ENCODE assay signal across 2 cellular contexts in the genomic region with DNA sequence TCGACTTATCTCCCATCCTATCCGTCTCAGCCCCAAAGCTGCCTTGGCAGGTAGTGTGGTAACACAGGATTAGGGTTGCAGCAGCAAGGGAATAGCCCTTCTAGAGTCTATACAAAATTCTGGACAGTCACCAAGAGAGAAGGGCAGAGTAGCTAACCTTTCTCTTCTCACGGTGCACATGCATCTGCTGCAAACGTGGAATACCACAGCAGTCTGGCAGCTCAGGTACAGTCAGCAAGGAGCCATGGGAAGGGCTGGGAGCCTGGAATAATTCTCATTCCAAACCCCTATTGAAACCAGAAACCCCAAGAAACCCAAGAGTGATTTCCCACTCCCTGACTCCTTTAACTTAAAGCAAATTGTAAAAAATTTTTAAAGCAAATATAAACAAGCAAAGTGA.
TF ChIP-seq lines count a peak whose summit lies in the region.

No MANE protein-coding gene starts in this region.

TF ChIP-seq in GM23338, 12 proteins besides CTCF, POLR2A, EP300 and RAD21 (continued from another document):
- TF ChIP-seq, protein P1, sequence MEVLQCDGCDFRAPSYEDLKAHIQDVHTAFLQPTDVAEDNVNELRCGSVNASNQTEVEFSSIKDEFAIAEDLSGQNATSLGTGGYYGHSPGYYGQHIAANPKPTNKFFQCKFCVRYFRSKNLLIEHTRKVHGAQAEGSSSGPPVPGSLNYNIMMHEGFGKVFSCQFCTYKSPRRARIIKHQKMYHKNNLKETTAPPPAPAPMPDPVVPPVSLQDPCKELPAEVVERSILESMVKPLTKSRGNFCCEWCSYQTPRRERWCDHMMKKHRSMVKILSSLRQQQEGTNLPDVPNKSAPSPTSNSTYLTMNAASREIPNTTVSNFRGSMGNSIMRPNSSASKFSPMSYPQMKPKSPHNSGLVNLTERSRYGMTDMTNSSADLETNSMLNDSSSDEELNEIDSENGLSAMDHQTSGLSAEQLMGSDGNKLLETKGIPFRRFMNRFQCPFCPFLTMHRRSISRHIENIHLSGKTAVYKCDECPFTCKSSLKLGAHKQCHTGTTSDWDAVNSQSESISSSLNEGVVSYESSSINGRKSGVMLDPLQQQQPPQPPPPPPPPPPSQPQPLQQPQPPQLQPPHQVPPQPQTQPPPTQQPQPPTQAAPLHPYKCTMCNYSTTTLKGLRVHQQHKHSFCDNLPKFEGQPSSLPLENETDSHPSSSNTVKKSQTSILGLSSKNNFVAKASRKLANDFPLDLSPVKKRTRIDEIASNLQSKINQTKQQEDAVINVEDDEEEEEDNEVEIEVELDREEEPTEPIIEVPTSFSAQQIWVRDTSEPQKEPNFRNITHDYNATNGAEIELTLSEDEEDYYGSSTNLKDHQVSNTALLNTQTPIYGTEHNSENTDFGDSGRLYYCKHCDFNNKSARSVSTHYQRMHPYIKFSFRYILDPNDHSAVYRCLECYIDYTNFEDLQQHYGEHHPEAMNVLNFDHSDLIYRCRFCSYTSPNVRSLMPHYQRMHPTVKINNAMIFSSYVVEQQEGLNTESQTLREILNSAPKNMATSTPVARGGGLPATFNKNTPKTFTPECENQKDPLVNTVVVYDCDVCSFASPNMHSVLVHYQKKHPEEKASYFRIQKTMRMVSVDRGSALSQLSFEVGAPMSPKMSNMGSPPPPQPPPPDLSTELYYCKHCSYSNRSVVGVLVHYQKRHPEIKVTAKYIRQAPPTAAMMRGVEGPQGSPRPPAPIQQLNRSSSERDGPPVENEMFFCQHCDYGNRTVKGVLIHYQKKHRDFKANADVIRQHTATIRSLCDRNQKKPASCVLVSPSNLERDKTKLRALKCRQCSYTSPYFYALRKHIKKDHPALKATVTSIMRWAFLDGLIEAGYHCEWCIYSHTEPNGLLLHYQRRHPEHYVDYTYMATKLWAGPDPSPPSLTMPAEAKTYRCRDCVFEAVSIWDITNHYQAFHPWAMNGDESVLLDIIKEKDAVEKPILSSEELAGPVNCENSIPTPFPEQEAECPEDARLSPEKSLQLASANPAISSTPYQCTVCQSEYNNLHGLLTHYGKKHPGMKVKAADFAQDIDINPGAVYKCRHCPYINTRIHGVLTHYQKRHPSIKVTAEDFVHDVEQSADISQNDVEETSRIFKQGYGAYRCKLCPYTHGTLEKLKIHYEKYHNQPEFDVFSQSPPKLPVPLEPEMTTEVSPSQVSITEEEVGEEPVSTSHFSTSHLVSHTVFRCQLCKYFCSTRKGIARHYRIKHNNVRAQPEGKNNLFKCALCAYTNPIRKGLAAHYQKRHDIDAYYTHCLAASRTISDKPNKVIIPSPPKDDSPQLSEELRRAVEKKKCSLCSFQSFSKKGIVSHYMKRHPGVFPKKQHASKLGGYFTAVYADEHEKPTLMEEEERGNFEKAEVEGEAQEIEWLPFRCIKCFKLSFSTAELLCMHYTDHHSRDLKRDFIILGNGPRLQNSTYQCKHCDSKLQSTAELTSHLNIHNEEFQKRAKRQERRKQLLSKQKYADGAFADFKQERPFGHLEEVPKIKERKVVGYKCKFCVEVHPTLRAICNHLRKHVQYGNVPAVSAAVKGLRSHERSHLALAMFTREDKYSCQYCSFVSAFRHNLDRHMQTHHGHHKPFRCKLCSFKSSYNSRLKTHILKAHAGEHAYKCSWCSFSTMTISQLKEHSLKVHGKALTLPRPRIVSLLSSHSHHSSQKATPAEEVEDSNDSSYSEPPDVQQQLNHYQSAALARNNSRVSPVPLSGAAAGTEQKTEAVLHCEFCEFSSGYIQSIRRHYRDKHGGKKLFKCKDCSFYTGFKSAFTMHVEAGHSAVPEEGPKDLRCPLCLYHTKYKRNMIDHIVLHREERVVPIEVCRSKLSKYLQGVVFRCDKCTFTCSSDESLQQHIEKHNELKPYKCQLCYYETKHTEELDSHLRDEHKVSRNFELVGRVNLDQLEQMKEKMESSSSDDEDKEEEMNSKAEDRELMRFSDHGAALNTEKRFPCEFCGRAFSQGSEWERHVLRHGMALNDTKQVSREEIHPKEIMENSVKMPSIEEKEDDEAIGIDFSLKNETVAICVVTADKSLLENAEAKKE (CRISPR knock-in tag; IDR thresholded peaks at IDR 0.05) = no peak
- no peak for TF ChIP-seq POLR2AphosphoS5 (IDR thresholded peaks at IDR 0.05; ENCODE audit: low read depth)
- TF ChIP-seq JUNB (IDR thresholded peaks at IDR 0.05; ENCODE audit: unreplicated experiment) = no peak
- no peak for TF ChIP-seq CREB1 (CRISPR knock-in tag; IDR thresholded peaks at IDR 0.05; ENCODE audit: low read depth)
- TF ChIP-seq STAT1 (IDR thresholded peaks at IDR 0.05; ENCODE audit: unreplicated experiment) = no peak
- no peak for TF ChIP-seq EZH2phosphoT487 (IDR thresholded peaks at IDR 0.05; ENCODE audit: unreplicated experiment)
- TF ChIP-seq ZNF331 (CRISPR knock-in tag; IDR thresholded peaks at IDR 0.05; ENCODE audit: low read depth) = no peak
- TF ChIP-seq ETS1 (IDR thresholded peaks at IDR 0.05) = no peak

TF ChIP-seq in WTC11, 78 proteins besides CTCF, POLR2A, EP300 and RAD21 (continued from another document):
- TF ChIP-seq MLX (CRISPR knock-in tag; IDR thresholded peaks at IDR 0.05) (no peak), ETV6 (CRISPR knock-in tag; IDR thresholded peaks at IDR 0.05) (no peak), FOXK1 (CRISPR knock-in tag; IDR thresholded peaks at IDR 0.05) (no peak)
